Comparison of ENCODE assay signal across 18 cellular contexts in the genomic region with DNA sequence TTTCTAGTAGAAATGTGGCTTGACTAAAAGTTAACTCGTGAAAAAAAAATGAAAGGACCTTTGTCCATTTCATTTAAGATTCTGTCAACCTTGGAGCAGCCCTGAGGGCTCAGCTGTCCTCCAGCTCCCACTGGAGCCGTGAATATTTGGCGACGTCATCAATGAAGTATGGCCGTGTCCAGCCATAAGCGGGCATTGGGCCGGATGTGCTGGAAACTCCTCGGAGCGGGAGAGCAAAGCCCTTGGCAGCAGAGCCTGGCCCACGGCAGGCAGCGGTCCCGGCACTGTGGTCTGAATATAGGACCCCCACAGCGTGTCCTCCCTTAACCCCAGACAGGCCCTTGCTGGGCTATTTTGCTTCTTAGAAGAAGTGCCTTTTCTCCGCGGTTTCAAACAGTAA. TPM values are rescaled to one million over a fixed set of nuclear protein-coding genes. Genes with fewer than 3 reads are reported as not detected.
A peak's percentile ranks its signal among the peaks of the same experiment; 100 is the strongest.
DNase-seq lines count a peak whose midpoint lies in the region; ATAC-seq and TF ChIP-seq lines count a peak whose summit lies in the region.
"Had no signal": no experiment of that assay in that cellular context is flagged by ENCODE, and none has a peak within 500 bp of the region (broad histone marks: within the 10 kb centered on the region; RNA-seq: fewer than 3 reads in every experiment).

No MANE protein-coding gene starts in this region.

- no peak overlapping the region for H3K27ac Mint-ChIP-seq in CD8-positive, alpha-beta T cell
- H3K27ac Mint-ChIP-seq: activated CD8-positive, alpha-beta T cell treated with anti-CD3 and anti-CD28 coated beads, Interleukin-2, amount 10 ng/mL, durations not matched to agents 7 days and 5 days; activated T-helper 1 cell treated with anti-CD3 and anti-CD28 coated beads, Interleukin-12 subunit alpha, Interleukin-12 subunit beta, Interleukin-2, Interleukin-4 antibody, amounts not matched to agents 30 ng/mL and 10 ng/mL and 1 ng/mL, durations not matched to agents 14 hours and 24 hours and 36 hours; CD4-positive, alpha-beta T cell; stimulated activated naive B cell treated with anti-CD40 and anti-IgM and Interleukin-4, amounts not matched to agents 10 μg/mL and 1 μg/mL and 100 μg/mL, for 72 hours; type B pancreatic cell had no signal

- POLR2A ChIA-PET in CD8-positive, alpha-beta T cell (lab: Charles Lee), result no interaction called here

- CTCF ChIA-PET in CD8-positive, alpha-beta T cell (lab: Charles Lee), result interaction anchor here (0.6 kb wide), 1 partner anchor 53 kb away, joined by 3 read pairs; no protein-coding TSS in a partner anchor

- H3K27ac ChIP-seq in right atrium auricular region, result no peak overlapping the region
- no peak overlapping the region for H3K27ac ChIP-seq in CD8-positive, alpha-beta T cell (ENCODE audit: low read depth, low read length)
- H3K27ac ChIP-seq: A549, coronary artery had no signal

- ATAC-seq in Right ventricle myocardium inferior (peak; percentile 43), GM21825 (IDR thresholded peaks at IDR 0.05; ENCODE audit: unreplicated experiment) (no peak)
- no peak for ATAC-seq in CD8-positive, alpha-beta T cell
- ATAC-seq: A549; activated CD8-positive, alpha-beta T cell treated with anti-CD3 and anti-CD28 coated beads, Interleukin-2, amount 10 ng/mL, durations not matched to agents 7 days and 5 days; stimulated activated naive B cell treated with anti-CD40 and anti-IgM and Interleukin-4, amounts not matched to agents 10 μg/mL and 1 μg/mL and 100 μg/mL, for 72 hours had no signal

- intact Hi-C loops in Right ventricle myocardium inferior (cut with DNase I), result no loop called here
- intact Hi-C loops in CD8-positive, alpha-beta T cell (cut with DNase I, micrococcal nuclease), result no loop called here

- no peaks in the 10 kb centered on the region for H3K27me3 Mint-ChIP-seq in CD8-positive, alpha-beta T cell (ENCODE audit: low read depth)
- H3K27me3 Mint-ChIP-seq: CD4-positive, alpha-beta T cell had no signal

- DNase-seq in Right ventricle myocardium inferior (ENCODE audit: missing footprints), result no peak
- no peak for DNase-seq in right atrium auricular region (ENCODE audit: low spot score)
- peak; percentile 30 for DNase-seq in glomerular visceral epithelial cell (ENCODE audit: extremely low spot score)
- peak; percentile 55 for DNase-seq in mesenteric fat pad (ENCODE audit: low spot score)
- no peak for DNase-seq in CD8-positive, alpha-beta T cell
- no peak for DNase-seq in hippocampal formation (lab: John Stamatoyannopoulos, UW)
- no peak for DNase-seq in DMS 273 treated with DMSO at 0.1 percent for 48 hours (lab: John Stamatoyannopoulos, UW)
- DNase-seq: activated CD8-positive, alpha-beta T cell treated with anti-CD3 and anti-CD28 coated beads, Interleukin-2, amount 10 ng/mL, durations not matched to agents 7 days and 5 days; NCI-H1417; occipital lobe; stimulated activated naive B cell treated with anti-CD40 and anti-IgM and Interleukin-4, amounts not matched to agents 10 μg/mL and 1 μg/mL and 100 μg/mL, for 72 hours had no signal

- no peak overlapping the region for H3K4me3 Mint-ChIP-seq in CD8-positive, alpha-beta T cell
- H3K4me3 Mint-ChIP-seq: activated CD8-positive, alpha-beta T cell treated with anti-CD3 and anti-CD28 coated beads, Interleukin-2, amount 10 ng/mL, durations not matched to agents 7 days and 5 days; activated T-helper 1 cell treated with anti-CD3 and anti-CD28 coated beads, Interleukin-12 subunit alpha, Interleukin-12 subunit beta, Interleukin-2, Interleukin-4 antibody, amounts not matched to agents 30 ng/mL and 10 ng/mL and 1 ng/mL, durations not matched to agents 14 hours and 24 hours and 36 hours; CD4-positive, alpha-beta T cell; stimulated activated naive B cell treated with anti-CD40 and anti-IgM and Interleukin-4, amounts not matched to agents 10 μg/mL and 1 μg/mL and 100 μg/mL, for 72 hours; type B pancreatic cell had no signal

- no peaks in the 10 kb centered on the region for H3K36me3 ChIP-seq in right atrium auricular region
- H3K36me3 ChIP-seq in CD8-positive, alpha-beta T cell (ENCODE audit: insufficient read depth, low read length), result no peaks in the 10 kb centered on the region

- no peaks in the 10 kb centered on the region for H3K9me3 ChIP-seq in right atrium auricular region
- no peaks in the 10 kb centered on the region for H3K9me3 ChIP-seq in CD8-positive, alpha-beta T cell (ENCODE audit: low read length)
- H3K9me3 ChIP-seq: A549 had no signal

- TF ChIP-seq CTCF in right atrium auricular region (IDR thresholded peaks at IDR 0.05), result no peak
- TF ChIP-seq CTCF in CD8-positive, alpha-beta T cell (IDR thresholded peaks at IDR 0.05), result no peak

- no peaks in the 10 kb centered on the region for H3K27me3 ChIP-seq in right atrium auricular region
- no peaks in the 10 kb centered on the region for H3K27me3 ChIP-seq in CD8-positive, alpha-beta T cell (ENCODE audit: insufficient read depth, low read length)

- H3K4me3 ChIP-seq in right atrium auricular region, result no peak overlapping the region
- no peak overlapping the region for H3K4me3 ChIP-seq in CD8-positive, alpha-beta T cell (ENCODE audit: low read depth, low read length)
- H3K4me3 ChIP-seq: A549, coronary artery, smooth muscle cell had no signal

- no peaks in the 10 kb centered on the region for H3K9me3 Mint-ChIP-seq in CD8-positive, alpha-beta T cell
- H3K9me3 Mint-ChIP-seq: activated T-helper 1 cell treated with anti-CD3 and anti-CD28 coated beads, Interleukin-12 subunit alpha, Interleukin-12 subunit beta, Interleukin-2, Interleukin-4 antibody, amounts not matched to agents 30 ng/mL and 10 ng/mL and 1 ng/mL, durations not matched to agents 14 hours and 24 hours and 36 hours; CD4-positive, alpha-beta T cell; type B pancreatic cell had no signal

- no peaks in the 10 kb centered on the region for H3K4me1 ChIP-seq in right atrium auricular region
- no peaks in the 10 kb centered on the region for H3K4me1 ChIP-seq in CD8-positive, alpha-beta T cell (ENCODE audit: insufficient read depth, low read length)
- H3K4me1 ChIP-seq: A549 had no signal

- H3K36me3 Mint-ChIP-seq in CD8-positive, alpha-beta T cell, result no peaks in the 10 kb centered on the region
- H3K36me3 Mint-ChIP-seq: stimulated activated naive B cell treated with anti-CD40 and anti-IgM and Interleukin-4, amounts not matched to agents 10 μg/mL and 1 μg/mL and 100 μg/mL, for 72 hours; type B pancreatic cell had no signal

- no peaks in the 10 kb centered on the region for H3K4me1 Mint-ChIP-seq in CD8-positive, alpha-beta T cell (ENCODE audit: low read depth)

RNA-seq across cellular contexts. Expression of gene JAKMIP3, which starts 50.0 kb away (rescaled TPM):
- total RNA-seq in Right ventricle myocardium inferior, result 1.6 TPM
- under 1 TPM; 0.20 to 0.44 TPM for total RNA-seq in right atrium auricular region
- total RNA-seq in mesenteric fat pad, result 0.48 TPM
- under 1 TPM; 0.31 to 0.41 TPM for total RNA-seq in CD8-positive, alpha-beta T cell
- total RNA-seq: smooth muscle cell had no signal

Comparison
In these comparisons a context has a peak if more than half of its experiments do, and no peak if none do; other contexts are left out.
1. DNase-seq: peak in glomerular visceral epithelial cell (single experiment) and mesenteric fat pad (single experiment); none in Right ventricle myocardium inferior (single experiment), right atrium auricular region (single experiment), CD8-positive, alpha-beta T cell (0 of 7), hippocampal formation (0 of 2) and DMS 273 treated with DMSO at 0.1 percent for 48 hours (single experiment).